Comparison of ENCODE assay signal across 18 cellular contexts in genomic region chr7:25918731-25919130, GRCh38.
DNase-seq lines count a peak whose midpoint lies in the region; ATAC-seq, FAIRE-seq and TF ChIP-seq lines count a peak whose summit lies in the region.
"Had no signal": no experiment of that assay in that cellular context is flagged by ENCODE, and none has a peak within 500 bp of the region (broad histone marks: within the 10 kb centered on the region; RNA-seq: fewer than 3 reads in every experiment).

No MANE protein-coding gene starts in this region.

- H3K27me3 Mint-ChIP-seq in nephron progenitor cell (ENCODE audit: low read depth, poor library complexity): peaks cover 7% of the 10 kb centered on the region
- peaks cover 54 to 70% of the 10 kb centered on the region in 2 donors for H3K27me3 Mint-ChIP-seq in stimulated activated naive B cell treated with anti-CD40 and anti-IgM and Interleukin-4, amounts not matched to agents 10 μg/mL and 1 μg/mL and 100 μg/mL, for 72 hours

- peak overlapping the region; percentile 50 for H3K27ac Mint-ChIP-seq in nephron progenitor cell
- H3K27ac Mint-ChIP-seq in stimulated activated naive B cell treated with anti-CD40 and anti-IgM and Interleukin-4, amounts not matched to agents 10 μg/mL and 1 μg/mL and 100 μg/mL, for 72 hours: peak overlapping the region; percentile 47
- H3K27ac Mint-ChIP-seq: B cell; CD4-positive, alpha-beta T cell; CD8-positive, alpha-beta T cell had no signal

- H3K4me3 Mint-ChIP-seq in nephron progenitor cell: no peak overlapping the region
- no peak overlapping the region for H3K4me3 Mint-ChIP-seq in stimulated activated naive B cell treated with anti-CD40 and anti-IgM and Interleukin-4, amounts not matched to agents 10 μg/mL and 1 μg/mL and 100 μg/mL, for 72 hours
- H3K4me3 Mint-ChIP-seq: B cell; CD4-positive, alpha-beta T cell; CD8-positive, alpha-beta T cell had no signal

- peak; percentile 83 for FAIRE-seq in G401.6 (lab: Jason Lieb, UNC)
- no peak for FAIRE-seq in H54 (lab: Jason Lieb, UNC)
- FAIRE-seq: A549, D721Med, GM12878, GM12892, GM18507 had no signal

- H3K9me3 Mint-ChIP-seq in nephron progenitor cell: peaks cover 22% of the 10 kb centered on the region
- peaks cover 4 to 9% of the 10 kb centered on the region in 2 donors for H3K9me3 Mint-ChIP-seq in stimulated activated naive B cell treated with anti-CD40 and anti-IgM and Interleukin-4, amounts not matched to agents 10 μg/mL and 1 μg/mL and 100 μg/mL, for 72 hours

- TF ChIP-seq CTCF in nephron progenitor cell (IDR thresholded peaks at IDR 0.05) (no peak), GM10266 (IDR thresholded peaks at IDR 0.05; ENCODE audit: control insufficient read depth, insufficient read depth, low read depth, missing control alignments) (no peak)

- H3K36me3 Mint-ChIP-seq in nephron progenitor cell (ENCODE audit: low read depth): peaks cover 10% of the 10 kb centered on the region
- H3K36me3 Mint-ChIP-seq in stimulated activated naive B cell treated with anti-CD40 and anti-IgM and Interleukin-4, amounts not matched to agents 10 μg/mL and 1 μg/mL and 100 μg/mL, for 72 hours: peaks cover 8 to 9% of the 10 kb centered on the region in 2 donors
- H3K36me3 Mint-ChIP-seq: CD8-positive, alpha-beta T cell had no signal

- peaks cover 3% of the 10 kb centered on the region for H3K4me1 Mint-ChIP-seq in nephron progenitor cell
- H3K4me1 Mint-ChIP-seq in stimulated activated naive B cell treated with anti-CD40 and anti-IgM and Interleukin-4, amounts not matched to agents 10 μg/mL and 1 μg/mL and 100 μg/mL, for 72 hours: no peaks in the 10 kb centered on the region
- H3K4me1 Mint-ChIP-seq: B cell had no signal

- ATAC-seq in stimulated activated naive B cell treated with anti-CD40 and anti-IgM and Interleukin-4, amounts not matched to agents 10 μg/mL and 1 μg/mL and 100 μg/mL, for 72 hours (replicated peaks): no peak
- ATAC-seq: A549; CD8-positive, alpha-beta T cell; GM12878 had no signal

- no peak for TF ChIP-seq POLR2A in H54 (IDR thresholded peaks at IDR 0.05; ENCODE audit: low read depth, low read length)

- no peak for DNase-seq in nephron progenitor cell
- DNase-seq in stimulated activated naive B cell treated with anti-CD40 and anti-IgM and Interleukin-4, amounts not matched to agents 10 μg/mL and 1 μg/mL and 100 μg/mL, for 72 hours: no peak
- no peak for DNase-seq in GM10266 (ENCODE audit: extremely low spot score)
- DNase-seq in H54 (ENCODE audit: insufficient read length, low spot score): no peak
- DNase-seq: AML-193; Caco-2; Calu3; CD4-positive, alpha-beta T cell; CD8-positive, alpha-beta T cell; DMS79 treated with DMSO at 0.1 percent for 48 hours; GDM1 had no signal
